In genomic region chr6:119084784-119085183, GRCh38 we compare ENCODE assay signal across 3 cellular contexts. TPM values are rescaled to one million over a fixed set of nuclear protein-coding genes. Genes with fewer than 3 reads are reported as not detected.
"Had no signal": no experiment of that assay in that cellular context is flagged by ENCODE, and none has a peak within 500 bp of the region (broad histone marks: within the 10 kb centered on the region; RNA-seq: fewer than 3 reads in every experiment).

No MANE protein-coding gene starts in this region.

- DNase-seq: GDM1, GF-D8 had no signal

- ATAC-seq: GM12878 had no signal

- H3K4me3 ChIP-seq: GM12878 had no signal

RNA-seq across cellular contexts. Expression of gene FAM184A, which starts 6.3 kb away (rescaled TPM):
- total RNA-seq: GM12878 had no signal
